Comparison of ENCODE assay signal across 24 cellular contexts in genomic region chr11:126488591-126489370, GRCh38.
"Had no signal": no experiment of that assay in that cellular context is flagged by ENCODE, and none has a peak within 500 bp of the region (broad histone marks: within the 10 kb centered on the region; RNA-seq: fewer than 3 reads in every experiment).

No MANE protein-coding gene starts in this region.

- H3K27me3 Mint-ChIP-seq: activated naive CD4-positive, alpha-beta T cell treated with anti-CD3 and anti-CD28 coated beads, Interleukin-2, amount 50 U/mL, for 24 hours had no signal

- H3K36me3 Mint-ChIP-seq: activated naive CD4-positive, alpha-beta T cell treated with anti-CD3 and anti-CD28 coated beads, Interleukin-2, amount 50 U/mL, for 24 hours had no signal

- H3K9me3 ChIP-seq: ascending aorta, body of pancreas, MG63, Peyer's patch had no signal

- H3K4me1 Mint-ChIP-seq: activated naive CD4-positive, alpha-beta T cell treated with anti-CD3 and anti-CD28 coated beads, Interleukin-2, amount 50 U/mL, for 24 hours had no signal

- H3K9me3 Mint-ChIP-seq: activated CD8-positive, alpha-beta T cell treated with anti-CD3 and anti-CD28 coated beads for 36 hours; activated naive CD4-positive, alpha-beta T cell treated with anti-CD3 and anti-CD28 coated beads, Interleukin-2, amount 50 U/mL, for 24 hours; activated T-cell treated with anti-CD3 and anti-CD28 coated beads, Interleukin-2, amount 50 U/mL, for 72 hours; activated T-helper 2 cell treated with anti-CD3 and anti-CD28 coated beads, Interferon-gamma antibody, Interleukin-2, Interleukin-4, amounts not matched to agents 10 μg/mL and 5 μg/mL and 100 μg/mL, durations not matched to agents 14 hours and 24 hours and 36 hours; T-helper 1 cell treated with Interleukin-12 subunit alpha and Interleukin-12 subunit beta and Interleukin-4 antibody, amounts not matched to agents 30 μg/mL and 1 μg/mL, for 36 hours had no signal

- H3K36me3 ChIP-seq: ascending aorta, MG63, Peyer's patch had no signal

- DNase-seq: activated CD4-positive, alpha-beta T cell treated with anti-CD3 and anti-CD28 coated beads for 4 hours; activated CD8-positive, alpha-beta memory T cell treated with anti-CD3 and anti-CD28 coated beads, Interleukin-2, amount 50 U/mL, for 4 hours; activated CD8-positive, alpha-beta T cell treated with anti-CD3 and anti-CD28 coated beads for 36 hours; activated naive CD4-positive, alpha-beta T cell; activated T-cell treated with anti-CD3 and anti-CD28 coated beads, Interleukin-2, amount 50 U/mL, for 72 hours; amniotic stem cell; body of pancreas; central memory CD4-positive, alpha-beta T cell; MG63; MV-4-11; NCI-H1092 treated with DMSO at 0.1 percent for 48 hours; NCI-H1417 treated with DMSO at 0.1 percent for 48 hours; NCI-H1694; NCI-H2029; NCI-H510A treated with DMSO at 0.1 percent for 48 hours; NCI-H69; SHP77 treated with DMSO at 0.1 percent for 48 hours had no signal

- H3K4me3 ChIP-seq: ascending aorta, body of pancreas, MG63, Peyer's patch had no signal

- H3K4me1 ChIP-seq: ascending aorta, body of pancreas, Peyer's patch had no signal

- H3K27me3 ChIP-seq: ascending aorta, body of pancreas, MG63, Peyer's patch had no signal

- ATAC-seq: activated CD4-positive, CD25-positive, alpha-beta regulatory T cell treated with anti-CD3 and anti-CD28 coated beads, Interleukin-2, amount 50 U/mL, for 24 hours; activated CD8-positive, alpha-beta T cell treated with anti-CD3 and anti-CD28 coated beads for 36 hours; activated T-cell treated with anti-CD3 and anti-CD28 coated beads, Interleukin-2, amount 50 U/mL, for 72 hours; body of pancreas had no signal

- H3K4me3 Mint-ChIP-seq: activated CD8-positive, alpha-beta T cell treated with anti-CD3 and anti-CD28 coated beads for 36 hours; activated naive CD4-positive, alpha-beta T cell treated with anti-CD3 and anti-CD28 coated beads, Interleukin-2, amount 50 U/mL, for 24 hours; activated T-cell treated with anti-CD3 and anti-CD28 coated beads, Interleukin-2, amount 50 U/mL, for 72 hours; T-helper 1 cell treated with Interleukin-12 subunit alpha and Interleukin-12 subunit beta and Interleukin-4 antibody, amounts not matched to agents 30 μg/mL and 1 μg/mL, for 36 hours had no signal

- H3K27ac ChIP-seq: ascending aorta, body of pancreas, Peyer's patch, RWPE1 had no signal

- H3K27ac Mint-ChIP-seq: activated CD8-positive, alpha-beta T cell treated with anti-CD3 and anti-CD28 coated beads for 36 hours; activated naive CD4-positive, alpha-beta T cell treated with anti-CD3 and anti-CD28 coated beads, Interleukin-2, amount 50 U/mL, for 24 hours; activated T-cell treated with anti-CD3 and anti-CD28 coated beads, Interleukin-2, amount 50 U/mL, for 72 hours; activated T-helper 2 cell treated with anti-CD3 and anti-CD28 coated beads, Interferon-gamma antibody, Interleukin-2, Interleukin-4, amounts not matched to agents 10 μg/mL and 5 μg/mL and 100 μg/mL, durations not matched to agents 14 hours and 24 hours and 36 hours; T-helper 1 cell treated with Interleukin-12 subunit alpha and Interleukin-12 subunit beta and Interleukin-4 antibody, amounts not matched to agents 30 μg/mL and 1 μg/mL, for 36 hours had no signal
